Comparison of ENCODE assay signal across 1 cellular context in genomic region chr16:27203429-27204231, GRCh38.
TF ChIP-seq lines count a peak whose summit lies in the region.

TSS of gene KDM8 (plus strand) at chr16:27203526. CDS start at chr16:27210124, 6,598 bp downstream.

TF ChIP-seq in GM23338, 12 proteins besides CTCF, POLR2A, EP300 and RAD21:
- TF ChIP-seq, protein P1, sequence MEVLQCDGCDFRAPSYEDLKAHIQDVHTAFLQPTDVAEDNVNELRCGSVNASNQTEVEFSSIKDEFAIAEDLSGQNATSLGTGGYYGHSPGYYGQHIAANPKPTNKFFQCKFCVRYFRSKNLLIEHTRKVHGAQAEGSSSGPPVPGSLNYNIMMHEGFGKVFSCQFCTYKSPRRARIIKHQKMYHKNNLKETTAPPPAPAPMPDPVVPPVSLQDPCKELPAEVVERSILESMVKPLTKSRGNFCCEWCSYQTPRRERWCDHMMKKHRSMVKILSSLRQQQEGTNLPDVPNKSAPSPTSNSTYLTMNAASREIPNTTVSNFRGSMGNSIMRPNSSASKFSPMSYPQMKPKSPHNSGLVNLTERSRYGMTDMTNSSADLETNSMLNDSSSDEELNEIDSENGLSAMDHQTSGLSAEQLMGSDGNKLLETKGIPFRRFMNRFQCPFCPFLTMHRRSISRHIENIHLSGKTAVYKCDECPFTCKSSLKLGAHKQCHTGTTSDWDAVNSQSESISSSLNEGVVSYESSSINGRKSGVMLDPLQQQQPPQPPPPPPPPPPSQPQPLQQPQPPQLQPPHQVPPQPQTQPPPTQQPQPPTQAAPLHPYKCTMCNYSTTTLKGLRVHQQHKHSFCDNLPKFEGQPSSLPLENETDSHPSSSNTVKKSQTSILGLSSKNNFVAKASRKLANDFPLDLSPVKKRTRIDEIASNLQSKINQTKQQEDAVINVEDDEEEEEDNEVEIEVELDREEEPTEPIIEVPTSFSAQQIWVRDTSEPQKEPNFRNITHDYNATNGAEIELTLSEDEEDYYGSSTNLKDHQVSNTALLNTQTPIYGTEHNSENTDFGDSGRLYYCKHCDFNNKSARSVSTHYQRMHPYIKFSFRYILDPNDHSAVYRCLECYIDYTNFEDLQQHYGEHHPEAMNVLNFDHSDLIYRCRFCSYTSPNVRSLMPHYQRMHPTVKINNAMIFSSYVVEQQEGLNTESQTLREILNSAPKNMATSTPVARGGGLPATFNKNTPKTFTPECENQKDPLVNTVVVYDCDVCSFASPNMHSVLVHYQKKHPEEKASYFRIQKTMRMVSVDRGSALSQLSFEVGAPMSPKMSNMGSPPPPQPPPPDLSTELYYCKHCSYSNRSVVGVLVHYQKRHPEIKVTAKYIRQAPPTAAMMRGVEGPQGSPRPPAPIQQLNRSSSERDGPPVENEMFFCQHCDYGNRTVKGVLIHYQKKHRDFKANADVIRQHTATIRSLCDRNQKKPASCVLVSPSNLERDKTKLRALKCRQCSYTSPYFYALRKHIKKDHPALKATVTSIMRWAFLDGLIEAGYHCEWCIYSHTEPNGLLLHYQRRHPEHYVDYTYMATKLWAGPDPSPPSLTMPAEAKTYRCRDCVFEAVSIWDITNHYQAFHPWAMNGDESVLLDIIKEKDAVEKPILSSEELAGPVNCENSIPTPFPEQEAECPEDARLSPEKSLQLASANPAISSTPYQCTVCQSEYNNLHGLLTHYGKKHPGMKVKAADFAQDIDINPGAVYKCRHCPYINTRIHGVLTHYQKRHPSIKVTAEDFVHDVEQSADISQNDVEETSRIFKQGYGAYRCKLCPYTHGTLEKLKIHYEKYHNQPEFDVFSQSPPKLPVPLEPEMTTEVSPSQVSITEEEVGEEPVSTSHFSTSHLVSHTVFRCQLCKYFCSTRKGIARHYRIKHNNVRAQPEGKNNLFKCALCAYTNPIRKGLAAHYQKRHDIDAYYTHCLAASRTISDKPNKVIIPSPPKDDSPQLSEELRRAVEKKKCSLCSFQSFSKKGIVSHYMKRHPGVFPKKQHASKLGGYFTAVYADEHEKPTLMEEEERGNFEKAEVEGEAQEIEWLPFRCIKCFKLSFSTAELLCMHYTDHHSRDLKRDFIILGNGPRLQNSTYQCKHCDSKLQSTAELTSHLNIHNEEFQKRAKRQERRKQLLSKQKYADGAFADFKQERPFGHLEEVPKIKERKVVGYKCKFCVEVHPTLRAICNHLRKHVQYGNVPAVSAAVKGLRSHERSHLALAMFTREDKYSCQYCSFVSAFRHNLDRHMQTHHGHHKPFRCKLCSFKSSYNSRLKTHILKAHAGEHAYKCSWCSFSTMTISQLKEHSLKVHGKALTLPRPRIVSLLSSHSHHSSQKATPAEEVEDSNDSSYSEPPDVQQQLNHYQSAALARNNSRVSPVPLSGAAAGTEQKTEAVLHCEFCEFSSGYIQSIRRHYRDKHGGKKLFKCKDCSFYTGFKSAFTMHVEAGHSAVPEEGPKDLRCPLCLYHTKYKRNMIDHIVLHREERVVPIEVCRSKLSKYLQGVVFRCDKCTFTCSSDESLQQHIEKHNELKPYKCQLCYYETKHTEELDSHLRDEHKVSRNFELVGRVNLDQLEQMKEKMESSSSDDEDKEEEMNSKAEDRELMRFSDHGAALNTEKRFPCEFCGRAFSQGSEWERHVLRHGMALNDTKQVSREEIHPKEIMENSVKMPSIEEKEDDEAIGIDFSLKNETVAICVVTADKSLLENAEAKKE (CRISPR knock-in tag; IDR thresholded peaks at IDR 0.05): no peak
- TF ChIP-seq, protein P2, sequence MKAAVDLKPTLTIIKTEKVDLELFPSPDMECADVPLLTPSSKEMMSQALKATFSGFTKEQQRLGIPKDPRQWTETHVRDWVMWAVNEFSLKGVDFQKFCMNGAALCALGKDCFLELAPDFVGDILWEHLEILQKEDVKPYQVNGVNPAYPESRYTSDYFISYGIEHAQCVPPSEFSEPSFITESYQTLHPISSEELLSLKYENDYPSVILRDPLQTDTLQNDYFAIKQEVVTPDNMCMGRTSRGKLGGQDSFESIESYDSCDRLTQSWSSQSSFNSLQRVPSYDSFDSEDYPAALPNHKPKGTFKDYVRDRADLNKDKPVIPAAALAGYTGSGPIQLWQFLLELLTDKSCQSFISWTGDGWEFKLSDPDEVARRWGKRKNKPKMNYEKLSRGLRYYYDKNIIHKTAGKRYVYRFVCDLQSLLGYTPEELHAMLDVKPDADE (IDR thresholded peaks at IDR 0.05): peak; percentile 71
- TF ChIP-seq EZH2phosphoT487 (IDR thresholded peaks at IDR 0.05; ENCODE audit: unreplicated experiment): no peak
- no peak for TF ChIP-seq EZH2 (IDR thresholded peaks at IDR 0.05; ENCODE audit: low read depth, unreplicated experiment)
- TF ChIP-seq CREB1 (CRISPR knock-in tag; IDR thresholded peaks at IDR 0.05; ENCODE audit: low read depth): peak; percentile 83
- no peak for TF ChIP-seq ZNF114 (CRISPR knock-in tag; IDR thresholded peaks at IDR 0.05)
- no peak for TF ChIP-seq STAT1 (IDR thresholded peaks at IDR 0.05; ENCODE audit: unreplicated experiment)
- no peak for TF ChIP-seq NANOG (IDR thresholded peaks at IDR 0.05; ENCODE audit: borderline replicate concordance)
- TF ChIP-seq JUNB (IDR thresholded peaks at IDR 0.05; ENCODE audit: unreplicated experiment): no peak
- TF ChIP-seq POLR2AphosphoS5 (IDR thresholded peaks at IDR 0.05; ENCODE audit: low read depth): peak; percentile 70
- TF ChIP-seq, protein P3, sequence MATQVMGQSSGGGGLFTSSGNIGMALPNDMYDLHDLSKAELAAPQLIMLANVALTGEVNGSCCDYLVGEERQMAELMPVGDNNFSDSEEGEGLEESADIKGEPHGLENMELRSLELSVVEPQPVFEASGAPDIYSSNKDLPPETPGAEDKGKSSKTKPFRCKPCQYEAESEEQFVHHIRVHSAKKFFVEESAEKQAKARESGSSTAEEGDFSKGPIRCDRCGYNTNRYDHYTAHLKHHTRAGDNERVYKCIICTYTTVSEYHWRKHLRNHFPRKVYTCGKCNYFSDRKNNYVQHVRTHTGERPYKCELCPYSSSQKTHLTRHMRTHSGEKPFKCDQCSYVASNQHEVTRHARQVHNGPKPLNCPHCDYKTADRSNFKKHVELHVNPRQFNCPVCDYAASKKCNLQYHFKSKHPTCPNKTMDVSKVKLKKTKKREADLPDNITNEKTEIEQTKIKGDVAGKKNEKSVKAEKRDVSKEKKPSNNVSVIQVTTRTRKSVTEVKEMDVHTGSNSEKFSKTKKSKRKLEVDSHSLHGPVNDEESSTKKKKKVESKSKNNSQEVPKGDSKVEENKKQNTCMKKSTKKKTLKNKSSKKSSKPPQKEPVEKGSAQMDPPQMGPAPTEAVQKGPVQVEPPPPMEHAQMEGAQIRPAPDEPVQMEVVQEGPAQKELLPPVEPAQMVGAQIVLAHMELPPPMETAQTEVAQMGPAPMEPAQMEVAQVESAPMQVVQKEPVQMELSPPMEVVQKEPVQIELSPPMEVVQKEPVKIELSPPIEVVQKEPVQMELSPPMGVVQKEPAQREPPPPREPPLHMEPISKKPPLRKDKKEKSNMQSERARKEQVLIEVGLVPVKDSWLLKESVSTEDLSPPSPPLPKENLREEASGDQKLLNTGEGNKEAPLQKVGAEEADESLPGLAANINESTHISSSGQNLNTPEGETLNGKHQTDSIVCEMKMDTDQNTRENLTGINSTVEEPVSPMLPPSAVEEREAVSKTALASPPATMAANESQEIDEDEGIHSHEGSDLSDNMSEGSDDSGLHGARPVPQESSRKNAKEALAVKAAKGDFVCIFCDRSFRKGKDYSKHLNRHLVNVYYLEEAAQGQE (IDR thresholded peaks at IDR 0.05; ENCODE audit: unreplicated experiment): no peak
- no peak for TF ChIP-seq ZNF331 (CRISPR knock-in tag; IDR thresholded peaks at IDR 0.05; ENCODE audit: low read depth)
